ENCODE assay signal across 11 cellular contexts in the genomic region with DNA sequence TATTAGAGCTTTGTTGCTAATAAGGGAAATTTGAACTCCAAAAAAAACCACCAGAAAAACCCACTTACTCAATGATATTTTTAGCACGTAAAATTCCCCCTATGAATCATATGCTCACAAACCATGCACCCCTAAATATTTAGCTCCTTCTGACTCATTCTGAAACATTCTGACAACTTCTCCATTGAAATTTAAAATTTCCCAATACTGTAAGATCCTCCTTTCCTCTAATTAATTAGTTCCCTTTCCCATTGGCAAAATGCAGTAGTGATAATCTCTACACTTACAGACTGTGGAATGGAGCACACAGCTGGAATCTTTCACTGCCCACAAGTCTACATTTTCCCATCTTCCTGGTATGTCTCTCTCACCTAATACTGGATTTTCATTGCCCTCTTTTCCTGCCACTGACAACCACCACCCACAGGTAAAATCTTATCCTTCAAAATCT.
DNase-seq lines count a peak whose midpoint lies in the region; ATAC-seq, FAIRE-seq and TF ChIP-seq lines count a peak whose summit lies in the region.
"Had no signal": no experiment of that assay in that cellular context is flagged by ENCODE, and none has a peak within 500 bp of the region (broad histone marks: within the 10 kb centered on the region; RNA-seq: fewer than 3 reads in every experiment).

No MANE protein-coding gene starts in this region.

- H3K4me3 ChIP-seq in epithelial cell of esophagus (ENCODE audit: low read length): no peak overlapping the region
- H3K4me3 ChIP-seq: left ventricle myocardium inferior had no signal

- BruUV-seq in MCF 10A (replicated peaks; lab: Mats Ljungman, UMichigan): no TSS peak

- no peaks in the 10 kb centered on the region for H3K9me3 Mint-ChIP-seq in naive thymus-derived CD8-positive, alpha-beta T cell
- H3K9me3 Mint-ChIP-seq in MCF 10A (ENCODE audit: unreplicated experiment): no peaks in the 10 kb centered on the region

- no peak for TF ChIP-seq CTCF in epithelial cell of esophagus (IDR thresholded peaks at IDR 0.05; ENCODE audit: insufficient read depth, low read depth, low read length, missing control alignments)
- TF ChIP-seq CTCF in MCF 10A (IDR thresholded peaks at IDR 0.05; ENCODE audit: unreplicated experiment): no peak

- peak; percentile 69 for FAIRE-seq in GM18507 (lab: Jason Lieb, UNC)

- H3K27ac Mint-ChIP-seq in naive thymus-derived CD8-positive, alpha-beta T cell: peak overlapping the region in 1 of 10 donors; percentile 28
- H3K27ac Mint-ChIP-seq in MCF 10A (ENCODE audit: low read depth, unreplicated experiment): no peak overlapping the region

- peak; percentile 47 for ATAC-seq in GM21381 (IDR thresholded peaks at IDR 0.05; ENCODE audit: unreplicated experiment)
- ATAC-seq in HG03378 (IDR thresholded peaks at IDR 0.05; ENCODE audit: unreplicated experiment): peak; percentile 60
- no peak for ATAC-seq in naive thymus-derived CD8-positive, alpha-beta T cell

- CTCF ChIA-PET in MCF 10A (lab: Yijun Ruan, JAX): no interaction called here

- no peak for DNase-seq in GM18507 (ENCODE audit: extremely low spot score, insufficient read length, low read depth)
- DNase-seq in epithelial cell of esophagus (ENCODE audit: low read depth): peak; percentile 35
- DNase-seq in naive thymus-derived CD8-positive, alpha-beta T cell: no peak
- DNase-seq in stimulated activated naive CD4-positive, alpha-beta T cell treated with Interleukin-2 at 50 U/mL for 16 hours (lab: John Stamatoyannopoulos, UW): no peak
- no peak for DNase-seq in NCI-H1694 treated with DMSO at 0.1 percent for 48 hours (lab: John Stamatoyannopoulos, UW)
- DNase-seq in MCF 10A (ENCODE audit: unreplicated experiment): no peak
- DNase-seq: left ventricle myocardium inferior, NCI-H187 treated with DMSO at 0.1 percent for 48 hours, SK-N-SH had no signal

- no peak overlapping the region for H3K4me3 Mint-ChIP-seq in naive thymus-derived CD8-positive, alpha-beta T cell
- H3K4me3 Mint-ChIP-seq in MCF 10A (ENCODE audit: unreplicated experiment): no peak overlapping the region

- peaks cover 0 to 25% (median 15%) of the 10 kb centered on the region in 4 donors for H3K4me1 Mint-ChIP-seq in naive thymus-derived CD8-positive, alpha-beta T cell
- peaks cover 7% of the 10 kb centered on the region for H3K4me1 Mint-ChIP-seq in MCF 10A (ENCODE audit: insufficient read depth, unreplicated experiment)

- no peaks in the 10 kb centered on the region for H3K27me3 Mint-ChIP-seq in naive thymus-derived CD8-positive, alpha-beta T cell
- no peaks in the 10 kb centered on the region for H3K27me3 Mint-ChIP-seq in MCF 10A (ENCODE audit: insufficient read depth, unreplicated experiment)

- H3K36me3 Mint-ChIP-seq in naive thymus-derived CD8-positive, alpha-beta T cell: no peaks in the 10 kb centered on the region
- no peaks in the 10 kb centered on the region for H3K36me3 Mint-ChIP-seq in MCF 10A (ENCODE audit: insufficient read depth, unreplicated experiment)

- intact Hi-C loops in MCF 10A (cut with micrococcal nuclease): no loop called here

- POLR2A ChIA-PET in naive thymus-derived CD8-positive, alpha-beta T cell (lab: Charles Lee): no interaction called here
- POLR2A ChIA-PET in MCF 10A (lab: Yijun Ruan, JAX): no interaction called here

Comparison
In these comparisons a context has a peak if more than half of its experiments do, and no peak if none do; other contexts are left out.
1. ATAC-seq: peak in GM21381 (single experiment) and HG03378 (single experiment); none in naive thymus-derived CD8-positive, alpha-beta T cell (0 of 2).